In genomic region chr22:35463231-35463933, GRCh38 we compare ENCODE assay signal across 22 cellular contexts.
DNase-seq lines count a peak whose midpoint lies in the region; FAIRE-seq and TF ChIP-seq lines count a peak whose summit lies in the region.
"Had no signal": no experiment of that assay in that cellular context is flagged by ENCODE, and none has a peak within 500 bp of the region (broad histone marks: within the 10 kb centered on the region; RNA-seq: fewer than 3 reads in every experiment).

No MANE protein-coding gene starts in this region.

- H3K27me3 Mint-ChIP-seq in CD8-positive, alpha-beta memory T cell, result peaks cover 0 to 2% of the 10 kb centered on the region in 2 donors
- H3K27me3 Mint-ChIP-seq: B cell; CD4-positive, alpha-beta T cell had no signal

- H3K4me3 Mint-ChIP-seq in CD8-positive, alpha-beta memory T cell, result no peak overlapping the region
- H3K4me3 Mint-ChIP-seq: B cell; CD4-positive, alpha-beta T cell; HFFc6 had no signal

- TF ChIP-seq RAD21 in H1 (IDR thresholded peaks at IDR 0.05 in 1 of 2, conservative IDR thresholded peaks at IDR 0.05 in 1 of 2; ENCODE audit: low read depth in 2 of 2, low read length in 2 of 2), result no peak

- POLR2A ChIA-PET in OCI-LY7 (lab: Charles Lee) (no interaction called here), H1 (lab: Charles Lee; ENCODE audit: partially characterized antibody) (interaction anchor here (1.1 to 1.5 kb wide), 2 partner anchors 28 to 165 kb away, joined by 3 to 8 read pairs; no protein-coding TSS in a partner anchor)
- POLR2A ChIA-PET in CD8-positive, alpha-beta memory T cell (lab: Charles Lee), result no interaction called here

- no peak overlapping the region for H2BK20ac ChIP-seq in H1 (ENCODE audit: low read length)

- H3K79me2 ChIP-seq in OCI-LY7 (ENCODE audit: insufficient read depth, low read depth, low read length), result no peaks in the 10 kb centered on the region
- H3K79me2 ChIP-seq in H1 (ENCODE audit: control insufficient read depth in 1 of 2, insufficient read depth in 2 of 2, low read length in 2 of 2), result no peaks in the 10 kb centered on the region

- H3K14ac ChIP-seq in H1 (ENCODE audit: insufficient read length), result no peak overlapping the region

- CTCF ChIA-PET in OCI-LY7 (lab: Charles Lee; ENCODE audit: unreplicated experiment), result no interaction called here
- CTCF ChIA-PET in H1 (lab: Charles Lee; ENCODE audit: partially characterized antibody), result interaction anchor here (0.7 kb wide), 1 partner anchor 7 kb away, joined by 3 read pairs; no protein-coding TSS in a partner anchor
- CTCF ChIA-PET in CD8-positive, alpha-beta memory T cell (lab: Charles Lee), result no interaction called here

- peaks cover 0 to 9% (median 0%) of the 10 kb centered on the region in 11 experiments; a peak in 5 of 22 replicates for H3K9me3 ChIP-seq in BLaER1 treated with 17β-estradiol and CSF1 and Interleukin-3, amounts not matched to agents 10 nM and 100 nM (replicated peaks in 1 of 11)
- no peaks in the 10 kb centered on the region for H3K9me3 ChIP-seq in OCI-LY7 (ENCODE audit: low read length)
- no peaks in the 10 kb centered on the region for H3K9me3 ChIP-seq in H1 (ENCODE audit: insufficient read depth in 2 of 2, low read depth in 1 of 2, low read length in 1 of 2)
- H3K9me3 ChIP-seq in CD8-positive, alpha-beta memory T cell (ENCODE audit: low read length), result no peaks in the 10 kb centered on the region

- H2BK15ac ChIP-seq in H1 (ENCODE audit: low read length), result no peak overlapping the region

- H4K8ac ChIP-seq in H1 (ENCODE audit: extremely low read depth, insufficient read depth, low read length), result no peak overlapping the region

- peak overlapping the region; percentile 62 for H3K56ac ChIP-seq in H1 (replicated peaks; ENCODE audit: insufficient read length, low read depth, low read length)

- TSS peak; percentile 73 for BruUV-seq in OCI-LY7 (replicated peaks; lab: Mats Ljungman, UMichigan)

- H3K4me1 ChIP-seq in BLaER1 treated with 17β-estradiol and CSF1 and Interleukin-3, amounts not matched to agents 10 nM and 100 nM, result peaks cover 11 to 44% (median 29%) of the 10 kb centered on the region in 10 experiments
- H3K4me1 ChIP-seq in OCI-LY7 (ENCODE audit: insufficient read depth, low read length, poor library complexity, severe bottlenecking) (peaks cover 20% of the 10 kb centered on the region), H1 (replicated peaks in 1 of 4; ENCODE audit: control insufficient read depth in 3 of 4, insufficient read depth in 4 of 4, low read length in 3 of 4) (peaks cover 1 to 12% (median 9%) of the 10 kb centered on the region in 4 experiments)
- H3K4me1 ChIP-seq in CD8-positive, alpha-beta memory T cell (ENCODE audit: insufficient read depth, low read length), result no peaks in the 10 kb centered on the region

- H3K23me2 ChIP-seq in H1 (ENCODE audit: low read depth, low read length), result peaks cover 7% of the 10 kb centered on the region; the same call in 1 of the 2 replicates

- no peak for DNase-seq in OCI-LY7 (ENCODE audit: low spot score)
- no peak for DNase-seq in H1 (ENCODE audit: low read depth in 1 of 2, low spot score in 2 of 2)
- DNase-seq in urothelium cell line (ENCODE audit: low spot score), result no peak
- no peak for DNase-seq in stimulated activated CD4-positive, alpha-beta T cell treated with anti-CD3 and anti-CD28 coated beads, Interleukin-12 subunit alpha, Interleukin-12 subunit beta, amount 100 ng/mL, for 4 hours
- no peak for DNase-seq in foreskin fibroblast
- no peak for DNase-seq in CD8-positive, alpha-beta memory T cell
- DNase-seq in SW 1271 (lab: John Stamatoyannopoulos, UW), result no peak
- DNase-seq: Calu3; CD4-positive, alpha-beta T cell; DMS53; DND-41; EL; GM23248; HCEC 1CT; HFFc6; KG1 had no signal

- FAIRE-seq in H1 (lab: Jason Lieb, UNC) (no peak), urothelium cell line (lab: Jason Lieb, UNC) (peak; percentile 99)
- FAIRE-seq: GM12891, H54, HTR-8/SVneo had no signal

- H2BK120ac ChIP-seq in H1 (replicated peaks; ENCODE audit: low read depth, low read length), result no peak overlapping the region

- no peak overlapping the region for H3K4me3 ChIP-seq in BLaER1 treated with 17β-estradiol and CSF1 and Interleukin-3, amounts not matched to agents 10 nM and 100 nM
- H3K4me3 ChIP-seq in OCI-LY7 (ENCODE audit: low read depth, low read length, poor library complexity, severe bottlenecking) (no peak overlapping the region), H1 (ENCODE audit: extremely low read depth in 1 of 4, insufficient read depth in 2 of 4, low read depth in 3 of 4, low read length in 4 of 4) (no peak overlapping the region), foreskin fibroblast (ENCODE audit: low read depth in 1 of 2, low read length in 2 of 2) (no peak overlapping the region)
- no peak overlapping the region for H3K4me3 ChIP-seq in CD8-positive, alpha-beta memory T cell (ENCODE audit: low read length)
- H3K4me3 ChIP-seq: GM23248 had no signal

- H3K27ac Mint-ChIP-seq in CD8-positive, alpha-beta memory T cell, result no peak overlapping the region
- H3K27ac Mint-ChIP-seq: B cell; CD4-positive, alpha-beta T cell; HFFc6 had no signal

- 95 to 100% methylated on average over 1 to 2 of the region's 2 CpGs for WGBS in H1 (ENCODE audit: extremely low coverage in 1 of 2, insufficient coverage in 1 of 2, insufficient read length in 1 of 2, insufficient replicate concordance in 2 of 2, low coverage in 1 of 2, low lambda C conversion rate in 2 of 2, missing lambda C conversion rate in 1 of 2), 2 experiments

- H3K23ac ChIP-seq in H1 (ENCODE audit: insufficient read length), result no peak overlapping the region

- peaks cover 0 to 6% (median 6%) of the 10 kb centered on the region in 3 donors for H3K36me3 Mint-ChIP-seq in CD8-positive, alpha-beta memory T cell

- TF ChIP-seq CTCF in OCI-LY7 (conservative IDR thresholded peaks at IDR 0.05; ENCODE audit: low read length) (no peak), H1 (IDR thresholded peaks at IDR 0.05; ENCODE audit: control extremely low read depth in 1 of 3, insufficient read depth in 1 of 3, low read depth in 1 of 3, low read length in 3 of 3) (no peak), foreskin fibroblast (IDR thresholded peaks at IDR 0.05; ENCODE audit: low read depth, low read length) (no peak)

- H3K9ac ChIP-seq in BLaER1 treated with 17β-estradiol and CSF1 and Interleukin-3, amounts not matched to agents 10 nM and 100 nM, result no peak overlapping the region
- no peak overlapping the region for H3K9ac ChIP-seq in H1 (replicated peaks in 1 of 4; ENCODE audit: extremely low read depth in 1 of 4, low read depth in 3 of 4, low read length in 3 of 4)
- H3K9ac ChIP-seq: GM23248 had no signal

- H3K4ac ChIP-seq in H1 (replicated peaks; ENCODE audit: insufficient read length, low read depth, low read length), result no peak overlapping the region

- H2BK5ac ChIP-seq in H1 (ENCODE audit: low read depth, low read length), result no peak overlapping the region

- H2AK5ac ChIP-seq in H1 (ENCODE audit: low read depth, low read length), result no peak overlapping the region

- TF ChIP-seq POLR2A in H1 (IDR thresholded peaks at IDR 0.05; ENCODE audit: control extremely low read depth in 1 of 2, low read depth in 2 of 2, low read length in 2 of 2), result no peak

- H4K20me1 ChIP-seq in BLaER1 treated with 17β-estradiol and CSF1 and Interleukin-3, amounts not matched to agents 10 nM and 100 nM, result no peaks in the 10 kb centered on the region
- H4K20me1 ChIP-seq in OCI-LY7 (ENCODE audit: insufficient read depth, low read length) (no peaks in the 10 kb centered on the region), H1 (replicated peaks in 1 of 2; ENCODE audit: control insufficient read depth in 1 of 2, insufficient read depth in 2 of 2, low read length in 2 of 2) (peaks cover 0 to 4% of the 10 kb centered on the region in 2 experiments)

- H2BK12ac ChIP-seq in H1 (ENCODE audit: low read depth, low read length), result no peak overlapping the region

- H3K79me1 ChIP-seq in H1 (ENCODE audit: low read depth, low read length), result no peaks in the 10 kb centered on the region

- no peak overlapping the region for H3K18ac ChIP-seq in H1 (ENCODE audit: extremely low read depth, low read length)

- no peaks in the 10 kb centered on the region for H3K27me3 ChIP-seq in BLaER1 treated with 17β-estradiol and CSF1 and Interleukin-3, amounts not matched to agents 10 nM and 100 nM
- H3K27me3 ChIP-seq in H1 (replicated peaks in 1 of 4; ENCODE audit: control insufficient read depth in 3 of 4, extremely low read depth in 1 of 4, insufficient read depth in 3 of 4, low read length in 3 of 4), result no peaks in the 10 kb centered on the region
- H3K27me3 ChIP-seq in CD8-positive, alpha-beta memory T cell (ENCODE audit: insufficient read depth, low read length, poor library complexity, severe bottlenecking), result no peaks in the 10 kb centered on the region

- H3K9me3 Mint-ChIP-seq in CD8-positive, alpha-beta memory T cell, result no peaks in the 10 kb centered on the region
- H3K9me3 Mint-ChIP-seq: HFFc6 had no signal

- H3K27ac ChIP-seq in BLaER1 treated with 17β-estradiol and CSF1 and Interleukin-3, amounts not matched to agents 10 nM and 100 nM, result peak overlapping the region in 1 of 11 experiments; percentile 37; a peak in 2 of 22 replicates
- H3K27ac ChIP-seq in OCI-LY7 (ENCODE audit: low read depth, low read length, poor library complexity, severe bottlenecking) (no peak overlapping the region), H1 (ENCODE audit: low read depth, low read length) (no peak overlapping the region)
- H3K27ac ChIP-seq in CD8-positive, alpha-beta memory T cell (ENCODE audit: low read depth, low read length), result no peak overlapping the region
- H3K27ac ChIP-seq: C4-2B, GM23248 had no signal

- H4K91ac ChIP-seq in H1 (replicated peaks; ENCODE audit: insufficient read length, low read length), result no peak overlapping the region

- no peak for TF ChIP-seq EP300 in H1 (IDR thresholded peaks at IDR 0.05; ENCODE audit: borderline replicate concordance in 1 of 2, low read depth in 2 of 2, low read length in 2 of 2)

- no peak overlapping the region for H4K5ac ChIP-seq in H1 (ENCODE audit: insufficient read length, low read depth, low read length)

- peaks cover 0 to 5% (median 0%) of the 10 kb centered on the region in 11 experiments; a peak in 1 of 22 replicates for H3K36me3 ChIP-seq in BLaER1 treated with 17β-estradiol and CSF1 and Interleukin-3, amounts not matched to agents 10 nM and 100 nM
- H3K36me3 ChIP-seq in OCI-LY7 (ENCODE audit: insufficient read depth, low read length) (peaks cover 9% of the 10 kb centered on the region), H1 (ENCODE audit: control insufficient read depth in 2 of 4, insufficient read depth in 4 of 4, low read length in 3 of 4) (no peaks in the 10 kb centered on the region)
- H3K36me3 ChIP-seq in CD8-positive, alpha-beta memory T cell (ENCODE audit: insufficient read depth, low read length), result no peaks in the 10 kb centered on the region

- H2AFZ ChIP-seq in OCI-LY7 (ENCODE audit: low read length) (no peak overlapping the region), H1 (ENCODE audit: low read length) (no peak overlapping the region)
- H2AFZ ChIP-seq: GM23248 had no signal

- intact Hi-C loops in OCI-LY7 (cut with micrococcal nuclease; ENCODE audit: unreplicated experiment), result no loop called here

- no peaks in the 10 kb centered on the region for H3K4me1 Mint-ChIP-seq in CD8-positive, alpha-beta memory T cell

- H3K9me2 ChIP-seq in OCI-LY7 (ENCODE audit: insufficient read depth, low read length), result no peaks in the 10 kb centered on the region

- H3K4me2 ChIP-seq in BLaER1 treated with 17β-estradiol and CSF1 and Interleukin-3, amounts not matched to agents 10 nM and 100 nM, result peak overlapping the region in 9 of 11 experiments; percentile 1 to 60 (median 49); a peak in 13 of 22 replicates
- peak overlapping the region; percentile 50 for H3K4me2 ChIP-seq in OCI-LY7 (ENCODE audit: low read length)
- no peak overlapping the region for H3K4me2 ChIP-seq in H1 (ENCODE audit: insufficient read depth in 1 of 2, low read depth in 2 of 2, low read length in 2 of 2)

Comparison
In these comparisons a context has a peak if more than half of its experiments do, and no peak if none do; other contexts are left out.
1. H3K4me2 ChIP-seq: peak in BLaER1 treated with 17β-estradiol and CSF1 and Interleukin-3, amounts not matched to agents 10 nM and 100 nM (9 of 11) and OCI-LY7 (single experiment); none in H1 (0 of 2).